In the genomic region with DNA sequence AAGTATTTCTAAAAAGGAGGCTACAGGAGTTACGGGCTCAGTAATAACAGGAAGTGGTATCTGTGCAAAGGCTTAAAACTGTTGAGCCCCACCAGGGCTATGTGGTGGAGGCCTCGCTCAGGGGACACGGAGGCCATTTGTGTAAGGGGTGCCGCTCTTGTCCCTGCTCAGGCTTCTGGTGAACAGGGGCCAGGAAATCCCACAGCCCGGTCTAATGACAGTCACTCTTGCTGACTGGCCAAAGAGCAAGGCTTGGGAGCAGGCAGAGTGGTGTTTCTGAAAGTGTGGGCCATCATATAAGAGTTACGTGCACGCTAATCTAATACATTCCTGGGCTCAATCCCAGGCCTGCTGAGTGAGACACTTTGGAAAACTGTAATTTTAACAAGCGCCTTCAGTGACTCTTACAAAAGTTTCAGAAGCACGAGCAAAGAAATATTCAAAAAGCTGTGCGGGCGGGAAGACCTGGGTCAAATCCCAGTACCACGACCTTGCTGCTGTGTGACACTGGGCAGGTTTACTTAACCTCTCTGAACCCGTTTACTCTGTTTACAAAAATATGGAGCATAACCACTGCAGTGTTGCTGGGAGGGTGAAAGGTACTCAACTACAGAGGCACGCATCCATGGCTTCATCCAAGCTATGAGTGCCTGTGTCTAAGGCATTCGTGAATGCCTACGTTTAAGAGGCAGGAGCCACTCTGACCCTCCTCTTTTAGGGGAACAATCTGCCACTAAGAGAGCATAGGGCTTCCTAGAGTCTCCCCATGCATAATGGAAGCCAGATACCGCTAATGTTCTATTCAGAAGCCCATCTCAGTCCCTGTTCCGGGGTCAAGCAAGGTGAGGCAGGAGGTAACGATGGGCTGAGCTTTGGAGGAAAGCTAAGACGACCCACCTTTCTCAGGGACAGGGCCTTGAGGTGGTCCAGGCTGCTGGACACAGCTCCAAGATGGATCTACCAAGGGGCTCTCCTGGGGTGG, we compare ENCODE assay signal across 1 cellular context.
TF ChIP-seq lines count a peak whose summit lies in the region.

No MANE protein-coding gene starts in this region.

TF ChIP-seq in K562, 482 proteins besides CTCF, POLR2A, EP300 and RAD21 (continued from another document):
- TF ChIP-seq, protein P1, sequence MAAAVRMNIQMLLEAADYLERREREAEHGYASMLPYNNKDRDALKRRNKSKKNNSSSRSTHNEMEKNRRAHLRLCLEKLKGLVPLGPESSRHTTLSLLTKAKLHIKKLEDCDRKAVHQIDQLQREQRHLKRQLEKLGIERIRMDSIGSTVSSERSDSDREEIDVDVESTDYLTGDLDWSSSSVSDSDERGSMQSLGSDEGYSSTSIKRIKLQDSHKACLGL (CRISPR knock-in tag; IDR thresholded peaks at IDR 0.05; ENCODE audit: borderline replicate concordance, poor library complexity, severe bottlenecking), result no peak
- peak; percentile 10 for TF ChIP-seq ZFP36 (IDR thresholded peaks at IDR 0.05; ENCODE audit: low read depth, low read length, partially characterized antibody)
